Comparison of ENCODE assay signal across 1 cellular context in genomic region chr20:3744806-3745685, GRCh38.
A peak's percentile ranks its signal among the peaks of the same experiment; 100 is the strongest.
TF ChIP-seq lines count a peak whose summit lies in the region.

No MANE protein-coding gene starts in this region.

TF ChIP-seq in H1, 55 proteins besides CTCF, POLR2A, EP300 and RAD21:
- TF ChIP-seq SUZ12 (IDR thresholded peaks at IDR 0.05; ENCODE audit: low read length), result 0 out of 2 replicates have a peak, but pooled peaks have one; percentile 11
- TF ChIP-seq SIX5 (IDR thresholded peaks at IDR 0.05; ENCODE audit: low read depth, low read length), result no peak
- TF ChIP-seq RXRA (IDR thresholded peaks at IDR 0.05; ENCODE audit: insufficient read depth, low read depth, low read length), result no peak
- 0 out of 2 replicates have a peak, but pooled peaks have one; percentile 20 for TF ChIP-seq KDM1A (IDR thresholded peaks at IDR 0.05; ENCODE audit: borderline replicate concordance, low read length)
- TF ChIP-seq TBP (IDR thresholded peaks at IDR 0.05; ENCODE audit: low read depth, low read length), result 0 out of 2 replicates have a peak, but pooled peaks have one; percentile 24
- TF ChIP-seq KDM5A (IDR thresholded peaks at IDR 0.05; ENCODE audit: low read length), result no peak
- no peak for TF ChIP-seq JUND (IDR thresholded peaks at IDR 0.05; ENCODE audit: low read length)
- TF ChIP-seq TAF1 (IDR thresholded peaks at IDR 0.05; ENCODE audit: low read depth, low read length), result 0 out of 2 replicates have a peak, but pooled peaks have one; percentile 33
- no peak for TF ChIP-seq EZH2 (IDR thresholded peaks at IDR 0.05; ENCODE audit: low read depth, low read length, severe bottlenecking)
- peak; percentile 64 for TF ChIP-seq KDM4A (IDR thresholded peaks at IDR 0.05; ENCODE audit: low read depth, low read length, severe bottlenecking)
TF ChIP-seq in H1: peak in this region for 5.
